In the genomic region with DNA sequence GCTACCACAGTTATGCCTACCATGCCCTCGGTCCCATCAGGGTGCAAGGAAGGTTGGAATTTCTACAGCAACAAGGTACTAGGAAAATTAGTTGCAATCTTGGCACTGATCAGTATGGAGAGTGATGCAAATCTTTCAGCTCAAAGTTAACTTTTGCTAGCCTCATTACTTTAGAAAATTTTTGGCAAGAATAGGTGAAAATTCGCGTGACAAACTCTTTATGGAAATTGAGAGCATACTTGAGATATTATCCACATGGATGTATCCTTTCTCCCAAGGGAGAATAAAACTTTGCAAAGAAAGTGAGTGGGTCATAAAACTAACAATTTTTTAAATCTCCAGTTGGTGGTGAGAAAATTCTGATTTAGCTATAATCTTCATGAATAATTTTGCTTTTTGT, we compare ENCODE assay signal across 18 cellular contexts.
"Had no signal": no experiment of that assay in that cellular context is flagged by ENCODE, and none has a peak within 500 bp of the region (broad histone marks: within the 10 kb centered on the region; RNA-seq: fewer than 3 reads in every experiment).

No MANE protein-coding gene starts in this region.

- ATAC-seq: left colon; naive thymus-derived CD4-positive, alpha-beta T cell; psoas muscle; right lobe of liver; stimulated activated naive B cell treated with anti-CD40 and anti-IgM and Interleukin-4, amounts not matched to agents 10 μg/mL and 1 μg/mL and 100 μg/mL, for 72 hours had no signal

- H3K36me3 ChIP-seq: esophagus squamous epithelium, stomach had no signal

- H3K9me3 ChIP-seq: esophagus squamous epithelium, psoas muscle, right lobe of liver had no signal

- H3K4me1 Mint-ChIP-seq: naive thymus-derived CD4-positive, alpha-beta T cell; nephron progenitor cell; stimulated activated naive B cell treated with anti-CD40 and anti-IgM and Interleukin-4, amounts not matched to agents 10 μg/mL and 1 μg/mL and 100 μg/mL, for 72 hours had no signal

- H3K79me2 ChIP-seq: hepatocyte had no signal

- H3K4me2 ChIP-seq: hepatocyte had no signal

- H3K27me3 Mint-ChIP-seq: dendritic cell treated with granulocyte-macrophage colony-stimulating factor and Interleukin-4, amounts not matched to agents 40 ng/mL and 50 ng/mL, for 4 days had no signal

- H3K27me3 ChIP-seq: esophagus squamous epithelium, hepatocyte, right lobe of liver, spleen, stomach had no signal

- H3K27ac Mint-ChIP-seq: dendritic cell treated with granulocyte-macrophage colony-stimulating factor and Interleukin-4, amounts not matched to agents 40 ng/mL and 50 ng/mL, for 4 days; naive thymus-derived CD4-positive, alpha-beta T cell; nephron progenitor cell; stimulated activated naive B cell treated with anti-CD40 and anti-IgM and Interleukin-4, amounts not matched to agents 10 μg/mL and 1 μg/mL and 100 μg/mL, for 72 hours had no signal

- H3K36me3 Mint-ChIP-seq: naive thymus-derived CD4-positive, alpha-beta T cell; stimulated activated naive B cell treated with anti-CD40 and anti-IgM and Interleukin-4, amounts not matched to agents 10 μg/mL and 1 μg/mL and 100 μg/mL, for 72 hours had no signal

- H3K4me1 ChIP-seq: psoas muscle, right lobe of liver, spleen had no signal

- H3K27ac ChIP-seq: esophagus squamous epithelium, hepatocyte, psoas muscle, right lobe of liver, spleen, stomach had no signal

- H3K4me3 ChIP-seq: esophagus squamous epithelium, hepatocyte, psoas muscle, right lobe of liver, spleen, stomach had no signal

- H2AFZ ChIP-seq: hepatocyte had no signal

- H3K9me3 Mint-ChIP-seq: nephron progenitor cell had no signal

- H3K4me3 Mint-ChIP-seq: dendritic cell treated with granulocyte-macrophage colony-stimulating factor and Interleukin-4, amounts not matched to agents 40 ng/mL and 50 ng/mL, for 4 days; naive thymus-derived CD4-positive, alpha-beta T cell; nephron progenitor cell; stimulated activated naive B cell treated with anti-CD40 and anti-IgM and Interleukin-4, amounts not matched to agents 10 μg/mL and 1 μg/mL and 100 μg/mL, for 72 hours had no signal

- DNase-seq: esophagus squamous epithelium; foreskin fibroblast; left colon; mesendoderm; naive thymus-derived CD4-positive, alpha-beta T cell; nephron progenitor cell; psoas muscle; retina; right lobe of liver; spleen; stimulated activated CD4-positive, alpha-beta T cell treated with anti-CD3 and anti-CD28 coated beads, Interleukin-15, amount 100 ng/mL, for 24 hours; stimulated activated CD4-positive, alpha-beta T cell treated with anti-CD3 and anti-CD28 coated beads, Interleukin-1b, Interleukin-23, amount 100 ng/mL, for 48 hours; stimulated activated CD4-positive, alpha-beta T cell treated with anti-CD3 and anti-CD28 coated beads, Interleukin-4, amount 100 ng/mL, for 4 hours; stimulated activated naive B cell treated with anti-CD40 and anti-IgM and Interleukin-4, amounts not matched to agents 10 μg/mL and 1 μg/mL and 100 μg/mL, for 72 hours; stomach; trophoblast cell had no signal
